ENCODE assay signal across 15 cellular contexts in genomic region chr5:149172709-149173505, GRCh38. TPM values are rescaled to one million over a fixed set of nuclear protein-coding genes. Genes with fewer than 3 reads are reported as not detected.
A peak's percentile ranks its signal among the peaks of the same experiment; 100 is the strongest.
DNase-seq lines count a peak whose midpoint lies in the region; ATAC-seq and TF ChIP-seq lines count a peak whose summit lies in the region.
"Had no signal": no experiment of that assay in that cellular context is flagged by ENCODE, and none has a peak within 500 bp of the region (broad histone marks: within the 10 kb centered on the region; RNA-seq: fewer than 3 reads in every experiment).

No MANE protein-coding gene starts in this region.

- peaks cover 13% of the 10 kb centered on the region for H3K4me1 Mint-ChIP-seq in activated naive CD8-positive, alpha-beta T cell treated with anti-CD3 and anti-CD28 coated beads, Interleukin-2, amount 50 U/mL, for 24 hours
- H3K4me1 Mint-ChIP-seq in activated naive CD8-positive, alpha-beta T cell treated with anti-CD3 and anti-CD28 coated beads for 36 hours, result no peaks in the 10 kb centered on the region

- peaks cover 13% of the 10 kb centered on the region for H3K36me3 ChIP-seq in adipocyte (ENCODE audit: control insufficient read depth, insufficient read depth, low read length, severe bottlenecking)
- no peaks in the 10 kb centered on the region for H3K36me3 ChIP-seq in thoracic aorta
- no peaks in the 10 kb centered on the region for H3K36me3 ChIP-seq in left lung
- H3K36me3 ChIP-seq: cardiac muscle cell had no signal

- no peak overlapping the region for H3K4me3 Mint-ChIP-seq in activated naive CD8-positive, alpha-beta T cell treated with anti-CD3 and anti-CD28 coated beads, Interleukin-2, amount 50 U/mL, for 24 hours
- H3K4me3 Mint-ChIP-seq in activated naive CD8-positive, alpha-beta T cell treated with anti-CD3 and anti-CD28 coated beads for 36 hours, result no peak overlapping the region
- H3K4me3 Mint-ChIP-seq: activated T-helper 1 cell treated with anti-CD3 and anti-CD28 coated beads, Interleukin-12 subunit alpha, Interleukin-12 subunit beta, Interleukin-2, Interleukin-4 antibody, amounts not matched to agents 30 ng/mL and 10 ng/mL and 1 ng/mL, durations not matched to agents 14 hours and 24 hours and 36 hours had no signal

- H3K9me3 Mint-ChIP-seq in activated naive CD8-positive, alpha-beta T cell treated with anti-CD3 and anti-CD28 coated beads, Interleukin-2, amount 50 U/mL, for 24 hours, result no peaks in the 10 kb centered on the region
- no peaks in the 10 kb centered on the region for H3K9me3 Mint-ChIP-seq in activated naive CD8-positive, alpha-beta T cell treated with anti-CD3 and anti-CD28 coated beads for 36 hours
- H3K9me3 Mint-ChIP-seq: activated T-helper 1 cell treated with anti-CD3 and anti-CD28 coated beads, Interleukin-12 subunit alpha, Interleukin-12 subunit beta, Interleukin-2, Interleukin-4 antibody, amounts not matched to agents 30 ng/mL and 10 ng/mL and 1 ng/mL, durations not matched to agents 14 hours and 24 hours and 36 hours had no signal

- H3K36me3 Mint-ChIP-seq in activated naive CD8-positive, alpha-beta T cell treated with anti-CD3 and anti-CD28 coated beads, Interleukin-2, amount 50 U/mL, for 24 hours (ENCODE audit: low read depth), result no peaks in the 10 kb centered on the region
- H3K36me3 Mint-ChIP-seq in activated naive CD8-positive, alpha-beta T cell treated with anti-CD3 and anti-CD28 coated beads for 36 hours, result no peaks in the 10 kb centered on the region

- H3K27me3 ChIP-seq in adipocyte (replicated peaks; ENCODE audit: control insufficient read depth, insufficient read depth, low read length) (no peaks in the 10 kb centered on the region), thoracic aorta (replicated peaks; ENCODE audit: insufficient read depth) (no peaks in the 10 kb centered on the region), left lung (no peaks in the 10 kb centered on the region)
- H3K27me3 ChIP-seq: cardiac muscle cell had no signal

- H3K9me3 ChIP-seq in adipocyte (ENCODE audit: control insufficient read depth, low read length) (no peaks in the 10 kb centered on the region), thoracic aorta (no peaks in the 10 kb centered on the region), left lung (no peaks in the 10 kb centered on the region)
- H3K9me3 ChIP-seq: A549 had no signal

- H3K4me3 ChIP-seq in adipocyte (ENCODE audit: low read length), result peak overlapping the region; percentile 3
- no peak overlapping the region for H3K4me3 ChIP-seq in thoracic aorta
- H3K4me3 ChIP-seq in left lung, result no peak overlapping the region
- H3K4me3 ChIP-seq: A549, cardiac muscle cell had no signal

- peaks cover 9% of the 10 kb centered on the region for H3K27me3 Mint-ChIP-seq in activated naive CD8-positive, alpha-beta T cell treated with anti-CD3 and anti-CD28 coated beads, Interleukin-2, amount 50 U/mL, for 24 hours
- H3K27me3 Mint-ChIP-seq in activated naive CD8-positive, alpha-beta T cell treated with anti-CD3 and anti-CD28 coated beads for 36 hours, result peaks cover 11% of the 10 kb centered on the region

- TF ChIP-seq CTCF in thoracic aorta (IDR thresholded peaks at IDR 0.05), result no peak
- TF ChIP-seq CTCF in left lung (IDR thresholded peaks at IDR 0.05), result no peak

- intact Hi-C loops in left lung (cut with DNase I), result no loop called here

- H3K27ac ChIP-seq in thoracic aorta (peak overlapping the region; percentile 4 to 34), left lung (no peak overlapping the region)
- H3K27ac ChIP-seq: cardiac muscle cell, HL-60 had no signal

- H3K4me1 ChIP-seq in adipocyte (ENCODE audit: control insufficient read depth, insufficient read depth, low read length) (peaks cover 67% of the 10 kb centered on the region), thoracic aorta (ENCODE audit: control insufficient read depth in 1 of 2, low read depth in 2 of 2) (peaks cover 25 to 57% of the 10 kb centered on the region in 2 donors), left lung (peaks cover 4 to 8% of the 10 kb centered on the region in 2 donors)

- peak; percentile 37 for ATAC-seq in activated naive CD8-positive, alpha-beta T cell treated with anti-CD3 and anti-CD28 coated beads, Interleukin-2, amount 50 U/mL, for 24 hours
- ATAC-seq in thoracic aorta (ENCODE audit: insufficient number of reproducible peaks, low FRiP score, low read depth) (no peak), HG03520 (IDR thresholded peaks at IDR 0.05; ENCODE audit: unreplicated experiment) (no peak), left lung (no peak)

- H3K27ac Mint-ChIP-seq in activated naive CD8-positive, alpha-beta T cell treated with anti-CD3 and anti-CD28 coated beads, Interleukin-2, amount 50 U/mL, for 24 hours, result peak overlapping the region; percentile 65
- H3K27ac Mint-ChIP-seq in activated naive CD8-positive, alpha-beta T cell treated with anti-CD3 and anti-CD28 coated beads for 36 hours, result no peak overlapping the region
- H3K27ac Mint-ChIP-seq: activated T-helper 1 cell treated with anti-CD3 and anti-CD28 coated beads, Interleukin-12 subunit alpha, Interleukin-12 subunit beta, Interleukin-2, Interleukin-4 antibody, amounts not matched to agents 30 ng/mL and 10 ng/mL and 1 ng/mL, durations not matched to agents 14 hours and 24 hours and 36 hours had no signal

- peak overlapping the region; percentile 43 for H3K9ac ChIP-seq in adipocyte (ENCODE audit: low read length)

- DNase-seq in activated naive CD8-positive, alpha-beta T cell treated with anti-CD3 and anti-CD28 coated beads, Interleukin-2, amount 50 U/mL, for 24 hours, result no peak
- no peak for DNase-seq in activated naive CD8-positive, alpha-beta T cell treated with anti-CD3 and anti-CD28 coated beads for 36 hours
- no peak for DNase-seq in adipocyte (ENCODE audit: low read depth)
- peak; percentile 58 for DNase-seq in kidney tubule cell (ENCODE audit: low spot score)
- DNase-seq in thoracic aorta (ENCODE audit: low spot score), result no peak
- no peak for DNase-seq in left lung
- no peak for DNase-seq in NCI-H146 treated with DMSO at 0.1 percent for 48 hours (lab: John Stamatoyannopoulos, UW; ENCODE audit: unreplicated experiment)
- DNase-seq: DMS 273 treated with DMSO at 0.1 percent for 48 hours, posterior cingulate gyrus, SHP77 had no signal

RNA-seq across cellular contexts. Expression of gene ABLIM3, which starts 31.6 kb away (rescaled TPM):
- total RNA-seq in activated naive CD8-positive, alpha-beta T cell treated with anti-CD3 and anti-CD28 coated beads for 36 hours, result not detected
- 10 to 100 TPM; 23.0 to 41.2 TPM for total RNA-seq in thoracic aorta
- total RNA-seq in left lung, result 10 to 100 TPM; 33.2 to 35.3 TPM
- total RNA-seq: activated T-helper 1 cell treated with anti-CD3 and anti-CD28 coated beads, Interleukin-12 subunit alpha, Interleukin-12 subunit beta, Interleukin-2, Interleukin-4 antibody, amounts not matched to agents 30 ng/mL and 10 ng/mL and 1 ng/mL, durations not matched to agents 14 hours and 24 hours and 36 hours had no signal

Comparison
In these comparisons a context has a peak if more than half of its experiments do, and no peak if none do; other contexts are left out.
1. H3K27ac ChIP-seq: peak in thoracic aorta (2 of 2); none in left lung (0 of 2).
2. RNA of gene ABLIM3, which starts 31.6 kb away (total RNA-seq): 23.0 to 41.2 TPM in thoracic aorta and 33.2 to 35.3 TPM in left lung; not detected in activated naive CD8-positive, alpha-beta T cell treated with anti-CD3 and anti-CD28 coated beads for 36 hours; every median in the first group is over 10 times any median in the second.